Comparison of ENCODE assay signal across 2 cellular contexts in the genomic region with DNA sequence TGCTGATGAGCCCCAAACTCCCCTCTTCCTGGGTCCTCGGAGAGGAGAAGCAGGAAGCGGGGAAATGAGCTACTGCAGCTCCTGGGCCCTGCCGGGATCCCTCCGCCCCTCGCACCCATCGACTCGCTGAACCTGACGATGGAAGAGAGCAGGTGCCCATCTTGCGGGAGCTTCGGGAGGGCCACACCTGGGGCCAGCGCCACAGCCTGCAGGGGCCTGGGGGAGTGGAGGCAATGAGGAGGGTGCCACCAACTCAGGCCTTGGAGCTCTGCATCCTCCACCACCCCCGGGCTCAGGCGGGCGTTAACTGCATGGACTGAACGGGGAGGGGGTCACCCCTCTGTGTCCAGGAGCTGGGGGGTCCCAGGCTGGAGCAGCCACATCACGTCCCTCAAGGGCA.
TF ChIP-seq lines count a peak whose summit lies in the region.

No MANE protein-coding gene starts in this region.

TF ChIP-seq in HepG2, 621 proteins besides CTCF, POLR2A, EP300 and RAD21:
- TF ChIP-seq AGO2 (optimal IDR thresholded peaks at IDR 0.05; ENCODE audit: low read depth, low read length) (peak; percentile 62), CENPX (CRISPR knock-in tag; IDR thresholded peaks at IDR 0.05) (no peak)
- TF ChIP-seq, protein P1, sequence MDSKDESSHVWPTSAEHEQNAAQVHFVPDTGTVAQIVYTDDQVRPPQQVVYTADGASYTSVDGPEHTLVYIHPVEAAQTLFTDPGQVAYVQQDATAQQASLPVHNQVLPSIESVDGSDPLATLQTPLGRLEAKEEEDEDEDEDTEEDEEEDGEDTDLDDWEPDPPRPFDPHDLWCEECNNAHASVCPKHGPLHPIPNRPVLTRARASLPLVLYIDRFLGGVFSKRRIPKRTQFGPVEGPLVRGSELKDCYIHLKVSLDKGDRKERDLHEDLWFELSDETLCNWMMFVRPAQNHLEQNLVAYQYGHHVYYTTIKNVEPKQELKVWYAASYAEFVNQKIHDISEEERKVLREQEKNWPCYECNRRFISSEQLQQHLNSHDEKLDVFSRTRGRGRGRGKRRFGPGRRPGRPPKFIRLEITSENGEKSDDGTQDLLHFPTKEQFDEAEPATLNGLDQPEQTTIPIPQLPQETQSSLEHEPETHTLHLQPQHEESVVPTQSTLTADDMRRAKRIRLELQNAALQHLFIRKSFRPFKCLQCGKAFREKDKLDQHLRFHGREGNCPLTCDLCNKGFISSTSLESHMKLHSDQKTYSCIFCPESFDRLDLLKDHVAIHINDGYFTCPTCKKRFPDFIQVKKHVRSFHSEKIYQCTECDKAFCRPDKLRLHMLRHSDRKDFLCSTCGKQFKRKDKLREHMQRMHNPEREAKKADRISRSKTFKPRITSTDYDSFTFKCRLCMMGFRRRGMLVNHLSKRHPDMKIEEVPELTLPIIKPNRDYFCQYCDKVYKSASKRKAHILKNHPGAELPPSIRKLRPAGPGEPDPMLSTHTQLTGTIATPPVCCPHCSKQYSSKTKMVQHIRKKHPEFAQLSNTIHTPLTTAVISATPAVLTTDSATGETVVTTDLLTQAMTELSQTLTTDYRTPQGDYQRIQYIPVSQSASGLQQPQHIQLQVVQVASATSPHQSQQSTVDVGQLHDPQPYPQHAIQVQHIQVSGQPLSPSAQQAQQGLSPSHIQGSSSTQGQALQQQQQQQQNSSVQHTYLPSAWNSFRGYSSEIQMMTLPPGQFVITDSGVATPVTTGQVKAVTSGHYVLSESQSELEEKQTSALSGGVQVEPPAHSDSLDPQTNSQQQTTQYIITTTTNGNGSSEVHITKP (CRISPR knock-in tag; IDR thresholded peaks at IDR 0.05; ENCODE audit: low read depth), result no peak
- TF ChIP-seq, protein P2, sequence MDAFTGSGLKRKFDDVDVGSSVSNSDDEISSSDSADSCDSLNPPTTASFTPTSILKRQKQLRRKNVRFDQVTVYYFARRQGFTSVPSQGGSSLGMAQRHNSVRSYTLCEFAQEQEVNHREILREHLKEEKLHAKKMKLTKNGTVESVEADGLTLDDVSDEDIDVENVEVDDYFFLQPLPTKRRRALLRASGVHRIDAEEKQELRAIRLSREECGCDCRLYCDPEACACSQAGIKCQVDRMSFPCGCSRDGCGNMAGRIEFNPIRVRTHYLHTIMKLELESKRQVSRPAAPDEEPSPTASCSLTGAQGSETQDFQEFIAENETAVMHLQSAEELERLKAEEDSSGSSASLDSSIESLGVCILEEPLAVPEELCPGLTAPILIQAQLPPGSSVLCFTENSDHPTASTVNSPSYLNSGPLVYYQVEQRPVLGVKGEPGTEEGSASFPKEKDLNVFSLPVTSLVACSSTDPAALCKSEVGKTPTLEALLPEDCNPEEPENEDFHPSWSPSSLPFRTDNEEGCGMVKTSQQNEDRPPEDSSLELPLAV (CRISPR knock-in tag; conservative IDR thresholded peaks at IDR 0.05; ENCODE audit: low read depth), result no peak

TF ChIP-seq in H1, 55 proteins besides CTCF, POLR2A, EP300 and RAD21:
- TF ChIP-seq TEAD4 (IDR thresholded peaks at IDR 0.05; ENCODE audit: low read depth, low read length) (no peak), HDAC6 (IDR thresholded peaks at IDR 0.05; ENCODE audit: low read depth, low read length) (no peak)
- TF ChIP-seq, protein P3, sequence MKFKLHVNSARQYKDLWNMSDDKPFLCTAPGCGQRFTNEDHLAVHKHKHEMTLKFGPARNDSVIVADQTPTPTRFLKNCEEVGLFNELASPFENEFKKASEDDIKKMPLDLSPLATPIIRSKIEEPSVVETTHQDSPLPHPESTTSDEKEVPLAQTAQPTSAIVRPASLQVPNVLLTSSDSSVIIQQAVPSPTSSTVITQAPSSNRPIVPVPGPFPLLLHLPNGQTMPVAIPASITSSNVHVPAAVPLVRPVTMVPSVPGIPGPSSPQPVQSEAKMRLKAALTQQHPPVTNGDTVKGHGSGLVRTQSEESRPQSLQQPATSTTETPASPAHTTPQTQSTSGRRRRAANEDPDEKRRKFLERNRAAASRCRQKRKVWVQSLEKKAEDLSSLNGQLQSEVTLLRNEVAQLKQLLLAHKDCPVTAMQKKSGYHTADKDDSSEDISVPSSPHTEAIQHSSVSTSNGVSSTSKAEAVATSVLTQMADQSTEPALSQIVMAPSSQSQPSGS (IDR thresholded peaks at IDR 0.05; ENCODE audit: low read length), result no peak
